Comparison of ENCODE assay signal across 8 cellular contexts in the genomic region with DNA sequence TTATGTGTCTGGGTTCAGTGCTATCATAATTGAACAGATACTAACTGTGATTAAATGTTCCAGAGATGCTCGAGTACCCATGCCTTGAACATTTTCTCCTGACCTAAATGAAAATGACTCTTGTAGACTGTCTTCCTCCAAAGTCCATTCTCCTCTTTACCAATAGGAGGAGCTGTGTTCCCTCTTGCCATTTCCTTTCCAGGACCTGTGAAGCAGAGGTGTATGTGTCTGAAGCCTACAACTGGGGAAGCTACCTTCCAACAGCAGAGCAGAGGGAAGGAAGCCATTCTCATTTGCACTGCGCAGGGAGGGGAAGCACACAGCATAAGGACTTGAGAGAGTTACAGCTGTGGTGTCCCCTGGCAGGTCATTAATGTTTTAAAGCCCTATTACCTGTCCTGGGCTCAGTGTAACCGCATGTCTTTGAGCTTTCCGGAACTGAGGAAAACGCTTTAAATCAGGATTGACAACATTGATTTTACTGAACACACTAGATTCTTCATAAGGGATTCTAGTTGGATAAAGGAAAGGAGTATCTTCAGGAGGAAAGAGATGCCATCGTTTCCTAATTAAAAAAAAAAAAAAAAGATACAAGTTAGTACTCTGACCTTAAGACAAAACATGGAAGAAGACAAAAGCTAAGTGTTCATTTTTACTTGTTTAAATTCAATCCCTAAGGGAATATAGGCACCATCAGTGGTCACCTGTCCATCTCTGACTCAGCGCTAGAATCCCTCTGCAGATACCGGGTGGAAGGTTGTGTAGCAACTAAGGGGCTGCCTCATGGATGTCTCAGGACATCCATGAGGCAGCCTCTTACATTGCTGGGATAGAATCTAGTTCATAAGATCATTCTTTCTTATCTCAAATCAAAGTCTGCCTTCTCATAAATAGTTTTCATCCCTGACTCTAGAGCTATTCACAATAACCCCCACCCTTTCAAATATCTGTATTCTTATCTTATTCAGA. TPM values are rescaled to one million over a fixed set of nuclear protein-coding genes. Genes with fewer than 3 reads are reported as not detected.
DNase-seq lines count a peak whose midpoint lies in the region; ATAC-seq and TF ChIP-seq lines count a peak whose summit lies in the region.

No MANE protein-coding gene starts in this region.

- in situ Hi-C loops in ACHN (cut with HindIII; ENCODE audit: low pct_ligation_motif_present, low pct_unique_long_range_greater_than_20kb, low sequenced_read_pairs) = no loop called here

- H3K4me3 ChIP-seq in coronary artery = no peak overlapping the region

- H3K9me3 Mint-ChIP-seq in natural killer cell treated with Interleukin-12 subunit alpha and Interleukin-12 subunit beta and Interleukin-15 and Interleukin-18, amount 100 ng/mL, for 72 hours = no peaks in the 10 kb centered on the region

- ATAC-seq in GM18868 (IDR thresholded peaks at IDR 0.05; ENCODE audit: unreplicated experiment) = peak; percentile 77
- peak; percentile 64 to 68 for ATAC-seq in natural killer cell treated with Interleukin-12 subunit alpha and Interleukin-12 subunit beta and Interleukin-15 and Interleukin-18, amount 100 ng/mL, for 72 hours

- H3K36me3 Mint-ChIP-seq in natural killer cell treated with Interleukin-12 subunit alpha and Interleukin-12 subunit beta and Interleukin-15 and Interleukin-18, amount 100 ng/mL, for 72 hours = peaks cover 18% of the 10 kb centered on the region

- H3K27ac ChIP-seq in coronary artery = no peak overlapping the region

- peaks cover 0 to 6% of the 10 kb centered on the region in 2 donors for H3K4me1 Mint-ChIP-seq in natural killer cell treated with Interleukin-12 subunit alpha and Interleukin-12 subunit beta and Interleukin-15 and Interleukin-18, amount 100 ng/mL, for 72 hours (ENCODE audit: low read depth in 2 of 2)

- H3K27me3 Mint-ChIP-seq in natural killer cell treated with Interleukin-12 subunit alpha and Interleukin-12 subunit beta and Interleukin-15 and Interleukin-18, amount 100 ng/mL, for 72 hours = no peaks in the 10 kb centered on the region

- DNase-seq in ACHN (peak; percentile 58), coronary artery (ENCODE audit: low spot score) (no peak), SW 1271 (lab: John Stamatoyannopoulos, UW) (no peak), activated gamma-delta T cell (lab: John Stamatoyannopoulos, UW) (no peak), NCI-H2029 (lab: John Stamatoyannopoulos, UW) (no peak)
- no peak for DNase-seq in natural killer cell treated with Interleukin-12 subunit alpha and Interleukin-12 subunit beta and Interleukin-15 and Interleukin-18, amount 100 ng/mL, for 72 hours (ENCODE audit: low spot score)

- H3K4me3 Mint-ChIP-seq in natural killer cell treated with Interleukin-12 subunit alpha and Interleukin-12 subunit beta and Interleukin-15 and Interleukin-18, amount 100 ng/mL, for 72 hours = no peak overlapping the region

- peak; percentile 84 for TF ChIP-seq CTCF in LNCAP (IDR thresholded peaks at IDR 0.05)
- peak; percentile 55 for TF ChIP-seq CTCF in coronary artery (IDR thresholded peaks at IDR 0.05)

- H3K27ac Mint-ChIP-seq in natural killer cell treated with Interleukin-12 subunit alpha and Interleukin-12 subunit beta and Interleukin-15 and Interleukin-18, amount 100 ng/mL, for 72 hours = no peak overlapping the region

RNA-seq across cellular contexts. Expression of a gene that starts 38.5 kb away (rescaled TPM):
- 1 to 10 TPM; 6.2 to 6.4 TPM for total RNA-seq in natural killer cell treated with Interleukin-12 subunit alpha and Interleukin-12 subunit beta and Interleukin-15 and Interleukin-18, amount 100 ng/mL, for 72 hours

RNA-seq across cellular contexts. Expression of a gene that starts 39.7 kb away (rescaled TPM):
- total RNA-seq in natural killer cell treated with Interleukin-12 subunit alpha and Interleukin-12 subunit beta and Interleukin-15 and Interleukin-18, amount 100 ng/mL, for 72 hours = 1 to 10 TPM; 1.8 to 2.7 TPM
